Comparison of ENCODE assay signal across 6 cellular contexts in genomic region chr9:129081388-129081889, GRCh38. TPM values are rescaled to one million over a fixed set of nuclear protein-coding genes. Genes with fewer than 3 reads are reported as not detected.
A peak's percentile ranks its signal among the peaks of the same experiment; 100 is the strongest.
DNase-seq lines count a peak whose midpoint lies in the region; ATAC-seq and TF ChIP-seq lines count a peak whose summit lies in the region.

No MANE protein-coding gene starts in this region.

- H3K4me1 ChIP-seq in esophagus muscularis mucosa, result peaks cover 11 to 37% (median 23%) of the 10 kb centered on the region in 4 donors

- no peak for TF ChIP-seq CTCF in esophagus muscularis mucosa (IDR thresholded peaks at IDR 0.05)

- no peak for TF ChIP-seq EP300 in esophagus muscularis mucosa (IDR thresholded peaks at IDR 0.05)

- intact Hi-C loops in esophagus muscularis mucosa (cut with DNase I), result no loop called here

- peaks cover 43% of the 10 kb centered on the region for H3K4me1 Mint-ChIP-seq in stimulated activated naive CD8-positive, alpha-beta T cell treated with anti-CD3 and anti-CD28 coated beads, Interleukin-15, amount 100 ng/mL, for 72 hours

- DNase-seq in COLO668 (lab: John Stamatoyannopoulos, UW; ENCODE audit: unreplicated experiment) (peak; percentile 31), MG63 (peak; percentile 18), esophagus muscularis mucosa (ENCODE audit: extremely low spot score) (no peak), left lobe of liver (ENCODE audit: low spot score) (no peak), NCI-H69 (lab: John Stamatoyannopoulos, UW) (no peak)
- DNase-seq in stimulated activated naive CD8-positive, alpha-beta T cell treated with anti-CD3 and anti-CD28 coated beads, Interleukin-15, amount 100 ng/mL, for 72 hours, result no peak

- 8% methylated on average over 11 of the region's 30 CpGs for WGBS in esophagus muscularis mucosa

- TF ChIP-seq POLR2A in esophagus muscularis mucosa (IDR thresholded peaks at IDR 0.05; ENCODE audit: low read depth), result no peak

- ATAC-seq in stimulated activated naive CD8-positive, alpha-beta T cell treated with anti-CD3 and anti-CD28 coated beads, Interleukin-15, amount 100 ng/mL, for 72 hours, result no peak
- ATAC-seq in left lobe of liver, result no peak

- peak overlapping the region; percentile 95 for H3K4me3 Mint-ChIP-seq in stimulated activated naive CD8-positive, alpha-beta T cell treated with anti-CD3 and anti-CD28 coated beads, Interleukin-15, amount 100 ng/mL, for 72 hours

- peak overlapping the region; percentile 75 to 88 (median 81) for H3K27ac ChIP-seq in esophagus muscularis mucosa (replicated peaks in 1 of 4)

- H3K9me3 Mint-ChIP-seq in stimulated activated naive CD8-positive, alpha-beta T cell treated with anti-CD3 and anti-CD28 coated beads, Interleukin-15, amount 100 ng/mL, for 72 hours, result no peaks in the 10 kb centered on the region

- no peaks in the 10 kb centered on the region for H3K27me3 ChIP-seq in MG63
- no peaks in the 10 kb centered on the region for H3K27me3 ChIP-seq in esophagus muscularis mucosa

- H3K36me3 ChIP-seq in MG63, result peaks cover 8% of the 10 kb centered on the region
- H3K36me3 ChIP-seq in esophagus muscularis mucosa, result peaks cover 8 to 22% (median 21%) of the 10 kb centered on the region in 4 donors

- peak overlapping the region; percentile 82 to 94 for H3K27ac Mint-ChIP-seq in stimulated activated naive CD8-positive, alpha-beta T cell treated with anti-CD3 and anti-CD28 coated beads, Interleukin-15, amount 100 ng/mL, for 72 hours

- peak overlapping the region; percentile 97 for H3K4me3 ChIP-seq in MG63
- H3K4me3 ChIP-seq in esophagus muscularis mucosa, result peak overlapping the region; percentile 68 to 88 (median 74)

- no peaks in the 10 kb centered on the region for H3K27me3 Mint-ChIP-seq in stimulated activated naive CD8-positive, alpha-beta T cell treated with anti-CD3 and anti-CD28 coated beads, Interleukin-15, amount 100 ng/mL, for 72 hours

- H3K9me3 ChIP-seq in MG63, result no peaks in the 10 kb centered on the region
- H3K9me3 ChIP-seq in esophagus muscularis mucosa, result no peaks in the 10 kb centered on the region

RNA-seq across cellular contexts. Expression of gene DOLPP1, which starts 0.5 kb away (rescaled TPM):
- 18.4 and 24.9 TPM in 2 replicates for total RNA-seq in MG63 (2014; rRNA removed; shearing (Covaris generic); ENCODE audit: low replicate concordance)
- total RNA-seq in esophagus muscularis mucosa, result 1 to 10 TPM; 3.0 to 5.5 (median 4.3) TPM
- total RNA-seq in left lobe of liver, result 21.7 TPM

RNA-seq across cellular contexts. Expression of gene CRAT, which starts 29.2 kb away (rescaled TPM):
- 16.3 and 17.5 TPM in 2 replicates for total RNA-seq in MG63 (2014; rRNA removed; shearing (Covaris generic); ENCODE audit: low replicate concordance)
- total RNA-seq in esophagus muscularis mucosa, result 100 to 1,000 TPM in 2 of 4 donors, 10 to 100 TPM in 2; 73.9 to 117 (median 92.2) TPM
- 105 TPM for total RNA-seq in left lobe of liver

RNA-seq across cellular contexts. Expression of gene PTPA, which starts 29.8 kb away (rescaled TPM):
- 76.3 and 127 TPM in 2 replicates for total RNA-seq in MG63 (2014; rRNA removed; shearing (Covaris generic); ENCODE audit: low replicate concordance)
- total RNA-seq in esophagus muscularis mucosa, result 10 to 100 TPM; 57.7 to 91.9 (median 77.4) TPM
- total RNA-seq in left lobe of liver, result 62.3 TPM

RNA-seq across cellular contexts. Expression of gene MIGA2, which starts 45.0 kb away (rescaled TPM):
- 16.5 and 19.3 TPM in 2 replicates for total RNA-seq in MG63 (2014; rRNA removed; shearing (Covaris generic); ENCODE audit: low replicate concordance)
- total RNA-seq in esophagus muscularis mucosa (10 to 100 TPM; 23.9 to 44.2 (median 32.1) TPM), left lobe of liver (22.1 TPM)

RNA-seq across cellular contexts. Expression of gene SH3GLB2, which starts 53.3 kb away (rescaled TPM):
- 36.7 and 42.7 TPM in 2 replicates for total RNA-seq in MG63 (2014; rRNA removed; shearing (Covaris generic); ENCODE audit: low replicate concordance)
- total RNA-seq in esophagus muscularis mucosa (10 to 100 TPM; 71.6 to 92.3 (median 88.5) TPM), left lobe of liver (31.3 TPM)

Comparison
In these comparisons a context has a peak if more than half of its experiments do, and no peak if none do; other contexts are left out.
1. DNase-seq: peak in COLO668 (single experiment) and MG63 (single experiment); none in esophagus muscularis mucosa (single experiment), stimulated activated naive CD8-positive, alpha-beta T cell treated with anti-CD3 and anti-CD28 coated beads, Interleukin-15, amount 100 ng/mL, for 72 hours (0 of 2), left lobe of liver (single experiment) and NCI-H69 (single experiment).